ENCODE assay signal across 9 cellular contexts in the genomic region with DNA sequence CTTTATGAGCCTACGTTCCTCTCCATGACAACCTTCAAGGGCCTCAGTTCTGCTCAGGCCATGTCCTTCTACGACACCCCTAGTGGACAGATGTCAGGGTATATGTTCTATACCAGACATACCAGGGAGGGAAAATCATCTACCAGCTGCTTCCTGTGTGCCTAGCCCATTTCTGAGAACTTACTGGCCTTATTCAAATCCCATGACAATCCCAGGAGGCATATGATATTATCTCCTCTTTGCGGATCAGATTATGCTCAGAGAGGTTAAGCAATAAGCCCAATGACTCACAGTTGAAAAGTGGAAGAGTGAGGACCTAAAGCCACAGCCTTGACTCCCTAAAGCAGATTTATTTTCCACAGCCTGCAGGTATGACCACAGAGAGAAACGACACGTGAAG.
A peak's percentile ranks its signal among the peaks of the same experiment; 100 is the strongest.
DNase-seq lines count a peak whose midpoint lies in the region; ATAC-seq and TF ChIP-seq lines count a peak whose summit lies in the region.
"Had no signal": no experiment of that assay in that cellular context is flagged by ENCODE, and none has a peak within 500 bp of the region (broad histone marks: within the 10 kb centered on the region; RNA-seq: fewer than 3 reads in every experiment).

No MANE protein-coding gene starts in this region.

- TF ChIP-seq CTCF in AG09319 (IDR thresholded peaks at IDR 0.05; ENCODE audit: low read depth, low read length) = peak; percentile 10

- DNase-seq in AG09319 (ENCODE audit: extremely low read depth, low read depth) (peak; percentile 39), M059J (ENCODE audit: low read depth) (peak; percentile 77), brain pericyte (ENCODE audit: low read depth, low spot score) (peak; percentile 12), myocyte (ENCODE audit: low read depth) (peak; percentile 46), NCI-H526 (lab: John Stamatoyannopoulos, UW) (no peak), occipital lobe (lab: John Stamatoyannopoulos, UW) (no peak), germinal center (ENCODE audit: low spot score) (no peak)
- DNase-seq: DMS79 treated with DMSO at 0.1 percent for 48 hours had no signal

- ATAC-seq in GM19035 (IDR thresholded peaks at IDR 0.05; ENCODE audit: unreplicated experiment) = no peak

Comparison
In these comparisons a context has a peak if more than half of its experiments do, and no peak if none do; other contexts are left out.
1. DNase-seq: peak in AG09319 (single experiment), M059J (single experiment), brain pericyte (single experiment) and myocyte (single experiment); none in NCI-H526 (0 of 2), occipital lobe (single experiment) and germinal center (single experiment).